8 cellular contexts compared by ENCODE assay signal in genomic region chr10:134205-134742, GRCh38. TPM values are rescaled to one million over a fixed set of nuclear protein-coding genes. Genes with fewer than 3 reads are reported as not detected.
DNase-seq lines count a peak whose midpoint lies in the region; ATAC-seq and TF ChIP-seq lines count a peak whose summit lies in the region.

No MANE protein-coding gene starts in this region.

- peaks cover 24% of the 10 kb centered on the region for H3K4me1 ChIP-seq in CD8-positive, alpha-beta memory T cell (ENCODE audit: insufficient read depth, low read length)
- H3K4me1 ChIP-seq in muscle layer of duodenum (ENCODE audit: control insufficient read depth in 1 of 2, insufficient read depth in 2 of 2, low read length in 2 of 2) = peaks cover 17 to 26% of the 10 kb centered on the region in 2 donors
- peaks cover 3% of the 10 kb centered on the region in 2 donors for H3K4me1 ChIP-seq in aorta (ENCODE audit: control insufficient read depth in 1 of 2, insufficient read depth in 2 of 2, low read length in 2 of 2)

- peak overlapping the region; percentile 40 for H3K27ac ChIP-seq in CD8-positive, alpha-beta memory T cell (ENCODE audit: low read depth, low read length)
- peak overlapping the region; percentile 50 for H3K27ac ChIP-seq in muscle layer of duodenum (ENCODE audit: low read length)
- peak overlapping the region in 1 of 2 donors; percentile 35 for H3K27ac ChIP-seq in aorta (ENCODE audit: low read depth in 1 of 2, low read length in 2 of 2)

- intact Hi-C loops in aorta (cut with DNase I) = no loop called here

- H3K4me3 ChIP-seq in CD8-positive, alpha-beta memory T cell (ENCODE audit: low read length) = peak overlapping the region; percentile 76
- peak overlapping the region; percentile 72 to 81 for H3K4me3 ChIP-seq in muscle layer of duodenum (ENCODE audit: low read depth in 1 of 2, low read length in 2 of 2)
- H3K4me3 ChIP-seq in aorta (ENCODE audit: low read length in 2 of 2) = peak overlapping the region; percentile 79 to 99

- no peaks in the 10 kb centered on the region for H3K27me3 ChIP-seq in CD8-positive, alpha-beta memory T cell (ENCODE audit: insufficient read depth, low read length, poor library complexity, severe bottlenecking)
- H3K27me3 ChIP-seq in muscle layer of duodenum (ENCODE audit: low read depth, low read length) (no peaks in the 10 kb centered on the region), aorta (ENCODE audit: control insufficient read depth in 1 of 2, insufficient read depth in 2 of 2, low read length in 1 of 2) (no peaks in the 10 kb centered on the region)

- no peaks in the 10 kb centered on the region for H3K36me3 ChIP-seq in CD8-positive, alpha-beta memory T cell (ENCODE audit: insufficient read depth, low read length)
- H3K36me3 ChIP-seq in muscle layer of duodenum (ENCODE audit: control insufficient read depth in 1 of 2, insufficient read depth in 2 of 2, low read length in 2 of 2) (no peaks in the 10 kb centered on the region), aorta (ENCODE audit: control insufficient read depth in 1 of 2, insufficient read depth in 2 of 2, low read length in 1 of 2) (no peaks in the 10 kb centered on the region)

- H3K27ac Mint-ChIP-seq in CD8-positive, alpha-beta memory T cell = peak overlapping the region; percentile 85 to 96 (median 92)

- no peaks in the 10 kb centered on the region for H3K9me3 Mint-ChIP-seq in CD8-positive, alpha-beta memory T cell

- peaks cover 0 to 7% (median 0%) of the 10 kb centered on the region in 3 donors for H3K36me3 Mint-ChIP-seq in CD8-positive, alpha-beta memory T cell

- peaks cover 47 to 59% (median 49%) of the 10 kb centered on the region in 3 donors for H3K4me1 Mint-ChIP-seq in CD8-positive, alpha-beta memory T cell

- DNase-seq in CD8-positive, alpha-beta memory T cell = peak; percentile 6 to 53 (median 33)
- DNase-seq in SK-N-DZ (ENCODE audit: low spot score) (peak; percentile 47), aorta (no peak), GM20000 (ENCODE audit: low spot score) (no peak)
- peak; percentile 9 for DNase-seq in effector CD8-positive, alpha-beta T cell (lab: John Stamatoyannopoulos, UW)

- ATAC-seq in GM19025 (IDR thresholded peaks at IDR 0.05; ENCODE audit: low read depth, unreplicated experiment) = peak; percentile 7
- peak; percentile 17 for ATAC-seq in HG03159 (IDR thresholded peaks at IDR 0.05; ENCODE audit: unreplicated experiment)
- peak; percentile 28 for ATAC-seq in aorta (ENCODE audit: low FRiP score)

- peak overlapping the region; percentile 87 to 95 (median 92) for H3K4me3 Mint-ChIP-seq in CD8-positive, alpha-beta memory T cell

- CTCF ChIA-PET in CD8-positive, alpha-beta memory T cell (lab: Charles Lee) = no interaction called here

- no peak for TF ChIP-seq CTCF in GM20000 (IDR thresholded peaks at IDR 0.05; ENCODE audit: extremely low read depth, missing control alignments)

- H3K27me3 Mint-ChIP-seq in CD8-positive, alpha-beta memory T cell = peaks cover 0 to 5% of the 10 kb centered on the region in 2 donors

- POLR2A ChIA-PET in CD8-positive, alpha-beta memory T cell (lab: Charles Lee) = no interaction called here

- no peaks in the 10 kb centered on the region for H3K9me3 ChIP-seq in CD8-positive, alpha-beta memory T cell (ENCODE audit: low read length)
- H3K9me3 ChIP-seq in muscle layer of duodenum (ENCODE audit: control insufficient read depth in 1 of 2, low read length in 2 of 2) (no peaks in the 10 kb centered on the region), aorta (ENCODE audit: control insufficient read depth, low read length) (no peaks in the 10 kb centered on the region)

- 1% methylated on average over 26 of the region's 26 CpGs for WGBS in aorta, 2 donors

RNA-seq across cellular contexts. Expression of gene ZMYND11, which starts 1.0 kb away (rescaled TPM):
- 10 to 100 TPM; 34.9 to 36.7 TPM for total RNA-seq in CD8-positive, alpha-beta memory T cell
- polyA plus RNA-seq in CD8-positive, alpha-beta memory T cell = 53.5 TPM
- polyA plus RNA-seq in SK-N-DZ (2014; cell fraction: cytosol; rRNA removed) = 37.0 and 41.4 TPM in 2 replicates
- polyA plus RNA-seq in SK-N-DZ (2014; cell fraction: nucleus; rRNA removed) = 42.4 and 46.0 TPM in 2 replicates
- 10 to 100 TPM; 74.3 to 79.7 TPM for total RNA-seq in aorta
- 10 to 100 TPM; 54.7 to 66.7 TPM for polyA plus RNA-seq in aorta

Comparison
In these comparisons a context has a peak if more than half of its experiments do, and no peak if none do; other contexts are left out.
1. DNase-seq: peak in CD8-positive, alpha-beta memory T cell (5 of 5), SK-N-DZ (single experiment) and effector CD8-positive, alpha-beta T cell (single experiment); none in aorta (0 of 2) and GM20000 (single experiment).
2. Peak in every context shown above with its lines, with median percentiles within 50 percentile points of each other: H3K4me3 ChIP-seq and ATAC-seq.